ENCODE assay signal across 22 cellular contexts in genomic region chr14:88611878-88612277, GRCh38. TPM values are rescaled to one million over a fixed set of nuclear protein-coding genes. Genes with fewer than 3 reads are reported as not detected.
DNase-seq lines count a peak whose midpoint lies in the region; ATAC-seq and TF ChIP-seq lines count a peak whose summit lies in the region.
"Had no signal": no experiment of that assay in that cellular context is flagged by ENCODE, and none has a peak within 500 bp of the region (broad histone marks: within the 10 kb centered on the region; RNA-seq: fewer than 3 reads in every experiment).

No MANE protein-coding gene starts in this region.

- H3K9me3 ChIP-seq in CD4-positive, alpha-beta memory T cell (ENCODE audit: control insufficient read depth in 1 of 2, low read length in 2 of 2), result no peaks in the 10 kb centered on the region
- no peaks in the 10 kb centered on the region for H3K9me3 ChIP-seq in naive thymus-derived CD4-positive, alpha-beta T cell (ENCODE audit: control insufficient read depth in 2 of 3, low read length in 3 of 3)
- H3K9me3 ChIP-seq: adrenal gland, Peyer's patch had no signal

- H3K27me3 ChIP-seq in CD4-positive, alpha-beta memory T cell (ENCODE audit: insufficient read depth, low read length), result no peaks in the 10 kb centered on the region
- H3K27me3 ChIP-seq in naive thymus-derived CD4-positive, alpha-beta T cell (ENCODE audit: control insufficient read depth in 2 of 2, insufficient read depth in 2 of 2, low read length in 2 of 2), result no peaks in the 10 kb centered on the region
- H3K27me3 ChIP-seq: adrenal gland, Peyer's patch had no signal

- H3K4me1 ChIP-seq in CD4-positive, alpha-beta memory T cell (ENCODE audit: insufficient read depth, low read length), result peaks cover 9% of the 10 kb centered on the region
- H3K4me1 ChIP-seq in naive thymus-derived CD4-positive, alpha-beta T cell (ENCODE audit: control insufficient read depth in 2 of 2, insufficient read depth in 2 of 2, low read length in 2 of 2), result no peaks in the 10 kb centered on the region

- peaks cover 8 to 18% (median 17%) of the 10 kb centered on the region in 4 donors for H3K4me1 Mint-ChIP-seq in CD4-positive, alpha-beta memory T cell
- H3K4me1 Mint-ChIP-seq in brain, result peaks cover 10% of the 10 kb centered on the region
- H3K4me1 Mint-ChIP-seq in naive thymus-derived CD4-positive, alpha-beta T cell, result peaks cover 10 to 18% (median 16%) of the 10 kb centered on the region in 7 donors
- peaks cover 5 to 16% of the 10 kb centered on the region in 2 donors for H3K4me1 Mint-ChIP-seq in natural killer cell treated with Interleukin-12 subunit alpha and Interleukin-12 subunit beta and Interleukin-15 and Interleukin-18, amount 100 ng/mL, for 72 hours (ENCODE audit: low read depth in 2 of 2)

- no peak overlapping the region for H3K4me3 ChIP-seq in CD4-positive, alpha-beta memory T cell (ENCODE audit: low read length in 2 of 2)
- H3K4me3 ChIP-seq in naive thymus-derived CD4-positive, alpha-beta T cell (ENCODE audit: low read length), result no peak overlapping the region
- H3K4me3 ChIP-seq: adrenal gland, GM23338, Peyer's patch had no signal

- H3K4me3 Mint-ChIP-seq in CD4-positive, alpha-beta memory T cell, result no peak overlapping the region
- H3K4me3 Mint-ChIP-seq in brain, result peak overlapping the region in 1 of 5 experiments; percentile 5
- no peak overlapping the region for H3K4me3 Mint-ChIP-seq in naive thymus-derived CD4-positive, alpha-beta T cell
- no peak overlapping the region for H3K4me3 Mint-ChIP-seq in natural killer cell treated with Interleukin-12 subunit alpha and Interleukin-12 subunit beta and Interleukin-15 and Interleukin-18, amount 100 ng/mL, for 72 hours
- H3K4me3 Mint-ChIP-seq: activated CD4-positive, alpha-beta memory T cell treated with anti-CD3 and anti-CD28 coated beads, Interleukin-2, amount 10 ng/mL, durations not matched to agents 7 days and 5 days; effector memory CD8-positive, alpha-beta T cell; GM23338 had no signal

- CTCF ChIA-PET in CD4-positive, alpha-beta memory T cell (lab: Charles Lee; ENCODE audit: partially characterized antibody), result no interaction called here
- CTCF ChIA-PET in naive thymus-derived CD4-positive, alpha-beta T cell (lab: Charles Lee), result no interaction called here

- POLR2A ChIA-PET in CD4-positive, alpha-beta memory T cell (lab: Charles Lee; ENCODE audit: partially characterized antibody), result no interaction called here
- POLR2A ChIA-PET in naive thymus-derived CD4-positive, alpha-beta T cell (lab: Charles Lee), result no interaction called here

- intact Hi-C loops in CD4-positive, alpha-beta memory T cell (cut with micrococcal nuclease), result no loop called here
- intact Hi-C loops in naive thymus-derived CD4-positive, alpha-beta T cell (cut with micrococcal nuclease), result no loop called here

- no peaks in the 10 kb centered on the region for H3K27me3 Mint-ChIP-seq in CD4-positive, alpha-beta memory T cell
- H3K27me3 Mint-ChIP-seq in brain, result no peaks in the 10 kb centered on the region
- H3K27me3 Mint-ChIP-seq in naive thymus-derived CD4-positive, alpha-beta T cell, result no peaks in the 10 kb centered on the region
- H3K27me3 Mint-ChIP-seq in natural killer cell treated with Interleukin-12 subunit alpha and Interleukin-12 subunit beta and Interleukin-15 and Interleukin-18, amount 100 ng/mL, for 72 hours, result no peaks in the 10 kb centered on the region
- H3K27me3 Mint-ChIP-seq: activated CD4-positive, alpha-beta memory T cell treated with anti-CD3 and anti-CD28 coated beads, Interleukin-2, amount 10 ng/mL, durations not matched to agents 7 days and 5 days; effector memory CD8-positive, alpha-beta T cell had no signal

- H3K27ac Mint-ChIP-seq in CD4-positive, alpha-beta memory T cell, result peak overlapping the region in 5 of 7 donors; percentile 26 to 61 (median 54)
- H3K27ac Mint-ChIP-seq in brain, result peak overlapping the region in 3 of 5 experiments; percentile 6 to 74 (median 32)
- peak overlapping the region in 5 of 9 donors; percentile 9 to 56 (median 33) for H3K27ac Mint-ChIP-seq in naive thymus-derived CD4-positive, alpha-beta T cell
- H3K27ac Mint-ChIP-seq in natural killer cell treated with Interleukin-12 subunit alpha and Interleukin-12 subunit beta and Interleukin-15 and Interleukin-18, amount 100 ng/mL, for 72 hours, result no peak overlapping the region
- H3K27ac Mint-ChIP-seq: activated CD4-positive, alpha-beta memory T cell treated with anti-CD3 and anti-CD28 coated beads, Interleukin-2, amount 10 ng/mL, durations not matched to agents 7 days and 5 days; activated T-helper 2 cell treated with anti-CD3 and anti-CD28 coated beads, Interferon-gamma antibody, Interleukin-2, Interleukin-4, amounts not matched to agents 10 μg/mL and 5 μg/mL and 100 μg/mL, durations not matched to agents 14 hours and 24 hours and 36 hours; GM23338 had no signal

- H3K36me3 Mint-ChIP-seq in CD4-positive, alpha-beta memory T cell, result peaks cover 54 to 62% of the 10 kb centered on the region in 2 donors
- peaks cover 66% of the 10 kb centered on the region for H3K36me3 Mint-ChIP-seq in brain
- H3K36me3 Mint-ChIP-seq in naive thymus-derived CD4-positive, alpha-beta T cell, result peaks cover 15 to 64% (median 38%) of the 10 kb centered on the region in 5 donors
- peaks cover 39% of the 10 kb centered on the region for H3K36me3 Mint-ChIP-seq in natural killer cell treated with Interleukin-12 subunit alpha and Interleukin-12 subunit beta and Interleukin-15 and Interleukin-18, amount 100 ng/mL, for 72 hours

- H3K27ac ChIP-seq in CD4-positive, alpha-beta memory T cell (ENCODE audit: low read depth, low read length), result no peak overlapping the region
- no peak overlapping the region for H3K27ac ChIP-seq in naive thymus-derived CD4-positive, alpha-beta T cell (ENCODE audit: low read depth, low read length)
- no peak overlapping the region for H3K27ac ChIP-seq in caudate nucleus (ENCODE audit: low read depth, low read length)
- H3K27ac ChIP-seq: adrenal gland, Peyer's patch had no signal

- DNase-seq in CD4-positive, alpha-beta memory T cell, result no peak
- peak; percentile 12 for DNase-seq in HT1080 (ENCODE audit: low read depth)
- DNase-seq in naive thymus-derived CD4-positive, alpha-beta T cell, result no peak
- DNase-seq in caudate nucleus (lab: John Stamatoyannopoulos, UW), result no peak
- no peak for DNase-seq in natural killer cell treated with Interleukin-12 subunit alpha and Interleukin-12 subunit beta and Interleukin-15 and Interleukin-18, amount 100 ng/mL, for 72 hours (ENCODE audit: low spot score)
- no peak for DNase-seq in NCI-H226
- DNase-seq in NCI-H2196 treated with DMSO at 0.1 percent for 48 hours (lab: John Stamatoyannopoulos, UW; ENCODE audit: unreplicated experiment), result no peak
- DNase-seq: activated CD4-positive, alpha-beta memory T cell treated with anti-CD3 and anti-CD28 coated beads, Interleukin-2, amount 10 ng/mL, durations not matched to agents 7 days and 5 days; adrenal gland; cerebellar nuclear complex; effector memory CD8-positive, alpha-beta T cell; KG1; NCI-H1092 treated with DMSO at 0.1 percent for 48 hours; NCI-H2171; NCI-H82; nucleus accumbens; Peyer's patch; right cardiac atrium had no signal

- no peaks in the 10 kb centered on the region for H3K9me3 Mint-ChIP-seq in CD4-positive, alpha-beta memory T cell
- H3K9me3 Mint-ChIP-seq in brain, result no peaks in the 10 kb centered on the region
- H3K9me3 Mint-ChIP-seq in naive thymus-derived CD4-positive, alpha-beta T cell, result no peaks in the 10 kb centered on the region
- no peaks in the 10 kb centered on the region for H3K9me3 Mint-ChIP-seq in natural killer cell treated with Interleukin-12 subunit alpha and Interleukin-12 subunit beta and Interleukin-15 and Interleukin-18, amount 100 ng/mL, for 72 hours
- H3K9me3 Mint-ChIP-seq: activated CD4-positive, alpha-beta memory T cell treated with anti-CD3 and anti-CD28 coated beads, Interleukin-2, amount 10 ng/mL, durations not matched to agents 7 days and 5 days; activated T-helper 2 cell treated with anti-CD3 and anti-CD28 coated beads, Interferon-gamma antibody, Interleukin-2, Interleukin-4, amounts not matched to agents 10 μg/mL and 5 μg/mL and 100 μg/mL, durations not matched to agents 14 hours and 24 hours and 36 hours; effector memory CD8-positive, alpha-beta T cell had no signal

- no peak for TF ChIP-seq CTCF in brain (conservative IDR thresholded peaks at IDR 0.05)

- peaks cover 51% of the 10 kb centered on the region for H3K36me3 ChIP-seq in CD4-positive, alpha-beta memory T cell (ENCODE audit: insufficient read depth, low read length)
- peaks cover 8 to 54% (median 19%) of the 10 kb centered on the region in 3 experiments for H3K36me3 ChIP-seq in naive thymus-derived CD4-positive, alpha-beta T cell (ENCODE audit: control insufficient read depth in 2 of 3, insufficient read depth in 3 of 3, low read length in 3 of 3)

- ATAC-seq in naive thymus-derived CD4-positive, alpha-beta T cell, result no peak
- ATAC-seq in natural killer cell treated with Interleukin-12 subunit alpha and Interleukin-12 subunit beta and Interleukin-15 and Interleukin-18, amount 100 ng/mL, for 72 hours, result no peak
- ATAC-seq: effector memory CD8-positive, alpha-beta T cell; GM23338; left lobe of liver; right cardiac atrium had no signal

RNA-seq across cellular contexts. Expression of gene ZC3H14, which starts 49.0 kb away (rescaled TPM):
- 10 to 100 TPM; 43.4 to 51.8 TPM for total RNA-seq in CD4-positive, alpha-beta memory T cell
- 10 to 100 TPM; 38.4 to 54.6 TPM for polyA plus RNA-seq in CD4-positive, alpha-beta memory T cell
- 70.3 and 78.4 TPM in 2 replicates for total RNA-seq in HT1080 (2014; rRNA removed; shearing (Covaris generic))
- polyA plus RNA-seq in HT1080 (2015; cell fraction: cytosol; rRNA removed), result 44.7 and 52.5 TPM in 2 replicates
- polyA plus RNA-seq in HT1080 (2015; cell fraction: nucleus; rRNA removed), result 87.3 and 88.8 TPM in 2 replicates
- 41.0 TPM for polyA plus RNA-seq in brain (ENCODE audit: insufficient read depth, low read depth, low replicate concordance)
- 10 to 100 TPM; 40.1 to 66.2 (median 45.6) TPM for total RNA-seq in naive thymus-derived CD4-positive, alpha-beta T cell
- 10 to 100 TPM; 39.7 to 72.4 TPM for polyA plus RNA-seq in naive thymus-derived CD4-positive, alpha-beta T cell
- total RNA-seq in natural killer cell treated with Interleukin-12 subunit alpha and Interleukin-12 subunit beta and Interleukin-15 and Interleukin-18, amount 100 ng/mL, for 72 hours, result 10 to 100 TPM; 34.6 to 61.9 TPM

RNA-seq across cellular contexts. Expression of gene PTPN21, which starts 57.1 kb away (rescaled TPM):
- not detected for total RNA-seq in CD4-positive, alpha-beta memory T cell
- not detected for polyA plus RNA-seq in CD4-positive, alpha-beta memory T cell
- 2.6 and 3.8 TPM in 2 replicates for total RNA-seq in HT1080 (2014; rRNA removed; shearing (Covaris generic))
- polyA plus RNA-seq in HT1080 (2015; cell fraction: cytosol; rRNA removed), result 4.1 and 5.9 TPM in 2 replicates
- 7.2 and 7.4 TPM in 2 replicates for polyA plus RNA-seq in HT1080 (2015; cell fraction: nucleus; rRNA removed)
- polyA plus RNA-seq in brain (ENCODE audit: insufficient read depth, low read depth, low replicate concordance), result 2.6 TPM
- total RNA-seq in naive thymus-derived CD4-positive, alpha-beta T cell, result under 1 TPM in 1 of 5 experiments, not detected in 4; 0.34 TPM
- polyA plus RNA-seq in naive thymus-derived CD4-positive, alpha-beta T cell, result not detected
- total RNA-seq in natural killer cell treated with Interleukin-12 subunit alpha and Interleukin-12 subunit beta and Interleukin-15 and Interleukin-18, amount 100 ng/mL, for 72 hours, result under 1 TPM; 0.50 to 0.53 TPM
- total RNA-seq: activated CD4-positive, alpha-beta memory T cell treated with anti-CD3 and anti-CD28 coated beads, Interleukin-2, amount 10 ng/mL, durations not matched to agents 7 days and 5 days had no signal

Comparison
In these comparisons a context has a peak if more than half of its experiments do, and no peak if none do; other contexts are left out.
1. H3K27ac Mint-ChIP-seq: peak in CD4-positive, alpha-beta memory T cell (5 of 7), brain (3 of 5) and naive thymus-derived CD4-positive, alpha-beta T cell (5 of 9); none in natural killer cell treated with Interleukin-12 subunit alpha and Interleukin-12 subunit beta and Interleukin-15 and Interleukin-18, amount 100 ng/mL, for 72 hours (0 of 2).